Comparison of ENCODE assay signal across 19 cellular contexts in the genomic region with DNA sequence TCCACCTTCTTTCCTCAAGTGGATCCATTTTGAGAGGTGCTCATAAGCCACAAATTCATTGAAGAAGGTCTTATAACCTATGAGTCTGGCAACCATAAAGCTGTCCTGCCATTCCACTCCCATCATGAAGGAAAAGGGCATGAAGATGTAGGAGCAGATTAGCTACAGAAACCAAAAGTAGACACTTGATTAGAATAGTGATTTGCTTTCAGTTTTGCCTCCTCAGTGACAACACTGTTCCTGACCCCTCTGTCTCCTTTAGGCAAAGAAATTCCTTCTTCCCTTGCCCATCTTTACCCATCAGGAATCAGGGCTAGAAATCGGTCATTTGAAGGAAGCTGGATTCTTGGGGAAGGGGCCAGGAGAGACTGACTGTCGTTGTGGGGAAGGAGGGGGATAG. TPM values are rescaled to one million over a fixed set of nuclear protein-coding genes. Genes with fewer than 3 reads are reported as not detected.
DNase-seq lines count a peak whose midpoint lies in the region; ATAC-seq and TF ChIP-seq lines count a peak whose summit lies in the region.
"Had no signal": no experiment of that assay in that cellular context is flagged by ENCODE, and none has a peak within 500 bp of the region (broad histone marks: within the 10 kb centered on the region; RNA-seq: fewer than 3 reads in every experiment).

No MANE protein-coding gene starts in this region.

- H3K27ac Mint-ChIP-seq in activated T-helper 17 cell treated with anti-CD3 and anti-CD28 coated beads, Interleukin-2, amount 50 U/mL, for 72 hours, result peak overlapping the region; percentile 80
- H3K27ac Mint-ChIP-seq: neural progenitor cell had no signal

- DNase-seq in GM10266 (ENCODE audit: extremely low spot score) (peak; percentile 14), omental fat pad (ENCODE audit: low spot score) (no peak)
- DNase-seq: activated CD8-positive, alpha-beta memory T cell treated with anti-CD3 and anti-CD28 coated beads for 24 hours; GOT3; kidney; mesenchymal stem cell; NCI-H187 treated with DMSO at 0.1 percent for 48 hours; NCI-H510A treated with DMSO at 0.1 percent for 48 hours; retina; SK-N-SH had no signal

- no peak for TF ChIP-seq POLR2A in gastroesophageal sphincter (IDR thresholded peaks at IDR 0.05)

- TF ChIP-seq CTCF in GM10266 (IDR thresholded peaks at IDR 0.05; ENCODE audit: control insufficient read depth, insufficient read depth, low read depth, missing control alignments), result no peak
- no peak for TF ChIP-seq CTCF in gastroesophageal sphincter (IDR thresholded peaks at IDR 0.05)
- TF ChIP-seq CTCF in omental fat pad (IDR thresholded peaks at IDR 0.05), result no peak

- TF ChIP-seq EP300 in gastroesophageal sphincter (IDR thresholded peaks at IDR 0.05), result no peak

- WGBS in gastroesophageal sphincter (ENCODE audit: low coverage in 1 of 2), 2 donors, result 53 to 67% methylated on average over 1 to 2 of the region's 2 CpGs

- H3K36me3 Mint-ChIP-seq in activated T-helper 17 cell treated with anti-CD3 and anti-CD28 coated beads, Interleukin-2, amount 50 U/mL, for 72 hours (ENCODE audit: low read depth), result no peaks in the 10 kb centered on the region
- H3K36me3 Mint-ChIP-seq: neural progenitor cell had no signal

- ATAC-seq in GM18870 (IDR thresholded peaks at IDR 0.05; ENCODE audit: unreplicated experiment), result peak; percentile 67
- ATAC-seq in HG02588 (IDR thresholded peaks at IDR 0.05; ENCODE audit: unreplicated experiment), result peak; percentile 54
- peak; percentile 38 for ATAC-seq in activated T-helper 17 cell treated with anti-CD3 and anti-CD28 coated beads, Interleukin-2, amount 50 U/mL, for 72 hours (replicated peaks)
- ATAC-seq in gastroesophageal sphincter, result no peak
- no peak for ATAC-seq in HG03108 (IDR thresholded peaks at IDR 0.05; ENCODE audit: unreplicated experiment)
- no peak for ATAC-seq in GM19455 (IDR thresholded peaks at IDR 0.05; ENCODE audit: unreplicated experiment)
- no peak for ATAC-seq in omental fat pad (ENCODE audit: low FRiP score)

- peak overlapping the region; percentile 51 for H3K4me3 Mint-ChIP-seq in activated T-helper 17 cell treated with anti-CD3 and anti-CD28 coated beads, Interleukin-2, amount 50 U/mL, for 72 hours
- H3K4me3 Mint-ChIP-seq: neural progenitor cell had no signal

- H3K4me3 ChIP-seq in gastroesophageal sphincter, result no peak overlapping the region
- H3K4me3 ChIP-seq: ascending aorta, hepatocyte, neural progenitor cell had no signal

- no peaks in the 10 kb centered on the region for H3K9me3 Mint-ChIP-seq in activated T-helper 17 cell treated with anti-CD3 and anti-CD28 coated beads, Interleukin-2, amount 50 U/mL, for 72 hours
- H3K9me3 Mint-ChIP-seq: neural progenitor cell had no signal

- H3K9me3 ChIP-seq in gastroesophageal sphincter, result no peaks in the 10 kb centered on the region
- H3K9me3 ChIP-seq: ascending aorta, SK-N-SH had no signal

- H3K4me1 ChIP-seq in gastroesophageal sphincter, result no peaks in the 10 kb centered on the region
- H3K4me1 ChIP-seq: ascending aorta had no signal

- H3K27me3 Mint-ChIP-seq in activated T-helper 17 cell treated with anti-CD3 and anti-CD28 coated beads, Interleukin-2, amount 50 U/mL, for 72 hours, result no peaks in the 10 kb centered on the region

- H3K4me1 Mint-ChIP-seq in activated T-helper 17 cell treated with anti-CD3 and anti-CD28 coated beads, Interleukin-2, amount 50 U/mL, for 72 hours, result peaks cover 7% of the 10 kb centered on the region
- H3K4me1 Mint-ChIP-seq: neural progenitor cell had no signal

- peaks cover 6% of the 10 kb centered on the region for H3K27me3 ChIP-seq in gastroesophageal sphincter
- H3K27me3 ChIP-seq: ascending aorta, hepatocyte, neural progenitor cell had no signal

- no peaks in the 10 kb centered on the region for H3K36me3 ChIP-seq in gastroesophageal sphincter
- H3K36me3 ChIP-seq: ascending aorta, neural progenitor cell had no signal

- H3K27ac ChIP-seq in gastroesophageal sphincter, result no peak overlapping the region
- H3K27ac ChIP-seq: ascending aorta, hepatocyte, neural progenitor cell had no signal

RNA-seq across cellular contexts. Expression of a gene that starts 55.2 kb away (rescaled TPM):
- 1 to 10 TPM in 1 of 2 donors, under 1 TPM in 1; 0.37 to 1.5 TPM for total RNA-seq in activated T-helper 17 cell treated with anti-CD3 and anti-CD28 coated beads, Interleukin-2, amount 50 U/mL, for 72 hours
- total RNA-seq in gastroesophageal sphincter (under 1 TPM in 2 of 4 donors, not detected in 2; 0.04 to 0.49 TPM), omental fat pad (10 to 100 TPM in 2 of 4 donors, 1 to 10 TPM in 1, under 1 TPM in 1; 0.32 to 25.6 (median 12.0) TPM)
- total RNA-seq: ascending aorta had no signal

Comparison
In these comparisons a context has a peak if more than half of its experiments do, and no peak if none do; other contexts are left out.
1. ATAC-seq: peak in GM18870 (single experiment), HG02588 (single experiment) and activated T-helper 17 cell treated with anti-CD3 and anti-CD28 coated beads, Interleukin-2, amount 50 U/mL, for 72 hours (single experiment); none in gastroesophageal sphincter (single experiment), HG03108 (single experiment), GM19455 (single experiment) and omental fat pad (single experiment).